1 cellular context compared by ENCODE assay signal in genomic region chr19:38497907-38498306, GRCh38.
TF ChIP-seq lines count a peak whose summit lies in the region.

No MANE protein-coding gene starts in this region.

TF ChIP-seq in H1, 55 proteins besides CTCF, POLR2A, EP300 and RAD21:
- TF ChIP-seq TCF12 (IDR thresholded peaks at IDR 0.05; ENCODE audit: low read depth, low read length) = no peak
- no peak for TF ChIP-seq HDAC6 (IDR thresholded peaks at IDR 0.05; ENCODE audit: low read depth, low read length)
- TF ChIP-seq RBBP5 (IDR thresholded peaks at IDR 0.05; ENCODE audit: borderline replicate concordance, low read depth, low read length) = no peak
- TF ChIP-seq ASH2L (IDR thresholded peaks at IDR 0.05; ENCODE audit: low read length) = no peak
- TF ChIP-seq CHD1 (IDR thresholded peaks at IDR 0.05; ENCODE audit: low read depth, low read length) = no peak
